In genomic region chr19:16582486-16583261, GRCh38 we compare ENCODE assay signal across 14 cellular contexts. TPM values are rescaled to one million over a fixed set of nuclear protein-coding genes. Genes with fewer than 3 reads are reported as not detected.
A peak's percentile ranks its signal among the peaks of the same experiment; 100 is the strongest.
DNase-seq lines count a peak whose midpoint lies in the region; ATAC-seq and TF ChIP-seq lines count a peak whose summit lies in the region.
"Had no signal": no experiment of that assay in that cellular context is flagged by ENCODE, and none has a peak within 500 bp of the region (broad histone marks: within the 10 kb centered on the region; RNA-seq: fewer than 3 reads in every experiment).

No MANE protein-coding gene starts in this region.

- peak overlapping the region; percentile 75 for H3K4me3 Mint-ChIP-seq in activated B cell treated with CpG ODN at 0.5 μM for 24 hours

- 90% methylated on average over 8 of the region's 10 CpGs for WGBS in esophagus muscularis mucosa

- peak overlapping the region; percentile 99 for H3K27ac Mint-ChIP-seq in activated B cell treated with CpG ODN at 0.5 μM for 24 hours

- H3K4me3 ChIP-seq in esophagus muscularis mucosa = no peak overlapping the region
- H3K4me3 ChIP-seq in subcutaneous abdominal adipose tissue (ENCODE audit: low read depth in 1 of 5, low read length in 5 of 5) = no peak overlapping the region
- H3K4me3 ChIP-seq: colonic mucosa, thyroid gland had no signal

- H3K9me3 ChIP-seq in esophagus muscularis mucosa (no peaks in the 10 kb centered on the region), subcutaneous abdominal adipose tissue (ENCODE audit: control insufficient read depth in 5 of 5, low read length in 5 of 5) (no peaks in the 10 kb centered on the region)
- H3K9me3 ChIP-seq: colonic mucosa, thyroid gland had no signal

- TF ChIP-seq POLR2A in esophagus muscularis mucosa (IDR thresholded peaks at IDR 0.05; ENCODE audit: low read depth) = no peak

- H3K4me1 ChIP-seq in esophagus muscularis mucosa (peaks cover 66 to 88% (median 78%) of the 10 kb centered on the region in 4 donors), subcutaneous abdominal adipose tissue (ENCODE audit: control insufficient read depth in 5 of 5, insufficient read depth in 5 of 5, low read length in 5 of 5) (peaks cover 40 to 82% (median 76%) of the 10 kb centered on the region in 5 donors)

- H3K36me3 ChIP-seq in esophagus muscularis mucosa (peaks cover 4 to 24% (median 16%) of the 10 kb centered on the region in 4 donors), subcutaneous abdominal adipose tissue (ENCODE audit: control insufficient read depth in 5 of 5, insufficient read depth in 5 of 5, low read length in 5 of 5) (peaks cover 0 to 22% (median 10%) of the 10 kb centered on the region in 5 donors)
- H3K36me3 ChIP-seq: colonic mucosa had no signal

- peaks cover 81% of the 10 kb centered on the region for H3K4me1 Mint-ChIP-seq in activated B cell treated with CpG ODN at 0.5 μM for 24 hours

- CTCF ChIA-PET in activated B cell treated with CpG ODN at 0.5 μM for 24 hours (lab: Charles Lee) = interaction anchor here (0.8 to 0.9 kb wide), 2 partner anchors 42 to 44 kb away, joined by 4 read pairs; no protein-coding TSS in a partner anchor

- TF ChIP-seq CTCF in activated B cell treated with CpG ODN at 0.5 μM for 24 hours (IDR thresholded peaks at IDR 0.05) = no peak
- no peak for TF ChIP-seq CTCF in esophagus muscularis mucosa (IDR thresholded peaks at IDR 0.05)

- peak; percentile 14 for DNase-seq in Right ventricle myocardium inferior (ENCODE audit: missing footprints)
- DNase-seq in Right ventricle myocardium superior = no peak
- DNase-seq in activated B cell treated with CpG ODN at 0.5 μM for 24 hours = no peak
- no peak for DNase-seq in esophagus muscularis mucosa (ENCODE audit: extremely low spot score)
- no peak for DNase-seq in midbrain (lab: John Stamatoyannopoulos, UW)
- DNase-seq in NCI-H748 treated with DMSO at 0.1 percent for 48 hours (lab: John Stamatoyannopoulos, UW) = no peak
- DNase-seq: activated T-cell treated with anti-CD3 and anti-CD28 coated beads, Interleukin-2, amount 50 U/mL, for 48 hours; colonic mucosa; foreskin melanocyte; NCI-H1105 treated with DMSO at 0.1 percent for 48 hours; stimulated activated CD4-positive, alpha-beta T cell treated with anti-CD3 and anti-CD28 coated beads, Interleukin-4, amount 100 ng/mL, for 24 hours; thyroid gland had no signal

- no peaks in the 10 kb centered on the region for H3K27me3 Mint-ChIP-seq in activated B cell treated with CpG ODN at 0.5 μM for 24 hours

- POLR2A ChIA-PET in activated B cell treated with CpG ODN at 0.5 μM for 24 hours (lab: Charles Lee) = interaction anchor here (0.9 to 11.8 kb wide), 6 partner anchors 8 to 77 kb away, joined by 3 to 242 read pairs (median 32); partner anchors contain the start of genes MED26, SLC35E1 and SMIM7

- H3K9me3 Mint-ChIP-seq in activated B cell treated with CpG ODN at 0.5 μM for 24 hours = no peaks in the 10 kb centered on the region

- TF ChIP-seq EP300 in esophagus muscularis mucosa (IDR thresholded peaks at IDR 0.05) = no peak

- peaks cover 42% of the 10 kb centered on the region for H3K36me3 Mint-ChIP-seq in activated B cell treated with CpG ODN at 0.5 μM for 24 hours (ENCODE audit: low read depth)

- H3K9ac ChIP-seq in subcutaneous abdominal adipose tissue (ENCODE audit: low read length in 5 of 5) = peak overlapping the region in 2 of 5 donors; percentile 33 to 35

- no peak for ATAC-seq in Right ventricle myocardium inferior
- no peak for ATAC-seq in Right ventricle myocardium superior (ENCODE audit: poor library complexity)
- no peak for ATAC-seq in activated B cell treated with CpG ODN at 0.5 μM for 24 hours (ENCODE audit: low read depth)
- ATAC-seq in GM21825 (IDR thresholded peaks at IDR 0.05; ENCODE audit: unreplicated experiment) = no peak

- H3K27me3 ChIP-seq in esophagus muscularis mucosa (no peaks in the 10 kb centered on the region), subcutaneous abdominal adipose tissue (ENCODE audit: control insufficient read depth in 5 of 5, insufficient read depth in 4 of 5, low read length in 5 of 5) (peaks cover 0 to 3% (median 0%) of the 10 kb centered on the region in 5 donors)
- H3K27me3 ChIP-seq: colonic mucosa, thyroid gland had no signal

- H3K27ac ChIP-seq in esophagus muscularis mucosa (replicated peaks in 1 of 4) (peak overlapping the region; percentile 3 to 40 (median 29)), subcutaneous abdominal adipose tissue (ENCODE audit: low read depth, low read length) (peak overlapping the region; percentile 76)
- H3K27ac ChIP-seq: colonic mucosa, thyroid gland had no signal

- intact Hi-C loops in Right ventricle myocardium inferior (cut with DNase I) (no loop called here), Right ventricle myocardium superior (cut with DNase I) (no loop called here), activated B cell treated with CpG ODN at 0.5 μM for 24 hours (cut with micrococcal nuclease) (no loop called here), esophagus muscularis mucosa (cut with DNase I) (no loop called here)

RNA-seq across cellular contexts. Expression of gene SLC35E1, which starts 10.5 kb away (rescaled TPM):
- total RNA-seq in Right ventricle myocardium inferior = 23.5 TPM
- total RNA-seq in Right ventricle myocardium superior = 20.8 TPM
- total RNA-seq in activated B cell treated with CpG ODN at 0.5 μM for 24 hours = 41.6 and 51.7 TPM in 2 replicates
- total RNA-seq in esophagus muscularis mucosa = 10 to 100 TPM; 22.8 to 39.7 (median 34.0) TPM

RNA-seq across cellular contexts. Expression of gene CHERP, which starts 40.4 kb away (rescaled TPM):
- total RNA-seq in Right ventricle myocardium inferior (17.3 TPM), Right ventricle myocardium superior (19.7 TPM), activated B cell treated with CpG ODN at 0.5 μM for 24 hours (70.9 and 89.3 TPM in 2 replicates), esophagus muscularis mucosa (10 to 100 TPM in 3 of 4 donors, 1 to 10 TPM in 1; 9.1 to 18.0 (median 12.9) TPM)

RNA-seq across cellular contexts. Expression of gene MED26, which starts 45.3 kb away (rescaled TPM):
- total RNA-seq in Right ventricle myocardium inferior (6.1 TPM), Right ventricle myocardium superior (3.9 TPM), activated B cell treated with CpG ODN at 0.5 μM for 24 hours (32.0 and 36.1 TPM in 2 replicates), esophagus muscularis mucosa (10 to 100 TPM in 2 of 4 donors, 1 to 10 TPM in 2; 4.2 to 11.7 (median 8.8) TPM)
